In the genomic region with DNA sequence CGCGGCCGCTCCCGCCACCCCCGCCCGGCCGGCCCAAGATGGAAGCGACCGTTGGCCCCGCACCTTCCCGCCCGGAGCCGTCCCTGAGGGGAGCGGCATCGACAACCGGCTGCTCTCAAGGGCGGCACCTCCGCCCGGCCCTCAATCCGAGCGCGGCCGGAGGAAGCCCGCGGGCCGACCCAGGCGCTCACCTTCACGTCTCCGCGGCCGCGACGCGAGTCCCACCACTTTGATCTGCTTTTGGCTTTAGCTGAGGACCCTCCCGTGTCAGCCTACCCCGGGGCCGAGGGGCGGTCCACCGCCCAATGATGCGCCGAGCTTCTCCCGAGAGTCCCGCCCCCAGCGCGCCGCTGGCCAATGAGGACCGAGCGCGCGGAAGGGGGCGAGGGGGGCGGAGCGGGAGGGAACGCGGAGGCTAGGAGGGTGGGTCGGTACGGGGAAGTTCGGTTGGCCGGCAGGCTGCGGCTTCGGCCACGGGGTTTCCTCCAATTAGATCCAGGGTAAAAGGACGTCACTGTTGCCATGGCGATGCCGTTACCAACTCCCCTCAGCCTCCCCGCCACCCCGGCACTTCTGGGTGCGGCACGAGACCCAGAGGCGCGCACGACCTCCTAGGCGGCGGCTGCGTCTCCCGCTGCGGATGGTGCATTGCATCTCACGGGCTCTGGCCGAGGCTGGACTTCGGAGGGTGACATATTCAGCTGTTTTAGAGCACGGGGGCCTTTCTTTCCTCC, we compare ENCODE assay signal across 8 cellular contexts. TPM values are rescaled to one million over a fixed set of nuclear protein-coding genes. Genes with fewer than 3 reads are reported as not detected.
DNase-seq lines count a peak whose midpoint lies in the region; ATAC-seq, FAIRE-seq and TF ChIP-seq lines count a peak whose summit lies in the region.

Gene YWHAQ, minus strand, starts transcription at position 248 of the 734 bp plus-strand sequence. CDS start 545 bp downstream, outside the sequence.

- no peak for TF ChIP-seq CTCF in keratinocyte (optimal IDR thresholded peaks at IDR 0.05 in 1 of 3, IDR thresholded peaks at IDR 0.05 in 1 of 3, conservative IDR thresholded peaks at IDR 0.05 in 1 of 3; ENCODE audit: extremely low read depth in 1 of 3, insufficient read depth in 2 of 3, low read length in 3 of 3)

- H3K27ac ChIP-seq in keratinocyte (ENCODE audit: control insufficient read depth, insufficient read depth, low read length) = peak within 1 kb of the TSS; percentile 96

- peaks cover 44% of the 10 kb centered on the region for H3K79me2 ChIP-seq in keratinocyte (ENCODE audit: control insufficient read depth, insufficient read depth, low read length)

- H3K36me3 ChIP-seq in keratinocyte (ENCODE audit: control insufficient read depth in 2 of 2, extremely low read depth in 1 of 2, insufficient read depth in 2 of 2, low read length in 2 of 2) = peaks cover 9 to 17% of the 10 kb centered on the region in 2 experiments

- peak within 1 kb of the TSS; percentile 89 to 97 (median 96) for H3K4me3 ChIP-seq in keratinocyte (ENCODE audit: control insufficient read depth in 2 of 3, extremely low read depth in 1 of 3, insufficient read depth in 2 of 3, low read depth in 1 of 3, low read length in 3 of 3)

- dilution Hi-C loops in keratinocyte (cut with MboI; ENCODE audit: extremely low pct_ligation_motif_present, low sequenced_read_pairs) = no loop called here

- ATAC-seq in HG03432 (IDR thresholded peaks at IDR 0.05; ENCODE audit: unreplicated experiment) = peak; percentile 94

- peak; percentile 95 for TF ChIP-seq POLR2A in GM19099 (IDR thresholded peaks at IDR 0.05; ENCODE audit: extremely low read depth, insufficient read length, low read depth)

- H3K4me2 ChIP-seq in keratinocyte (ENCODE audit: control insufficient read depth, extremely low read depth, insufficient read depth, low read depth, low read length) = peak within 1 kb of the TSS; percentile 90

- peak within 1 kb of the TSS; percentile 95 for H3K9ac ChIP-seq in keratinocyte (ENCODE audit: control insufficient read depth, extremely low read depth, insufficient read depth, low read length)

- DNase-seq in AG20443 (ENCODE audit: low spot score) = peak; percentile 99
- DNase-seq in NCI-H510A (lab: John Stamatoyannopoulos, UW) = peak; percentile 98
- peak; percentile 94 for DNase-seq in activated CD4-positive, alpha-beta T cell treated with anti-CD3 and anti-CD28 coated beads for 1 hour
- DNase-seq in cerebellum (ENCODE audit: low spot score) = peak; percentile 100
- peak; percentile 87 for DNase-seq in keratinocyte (ENCODE audit: low read depth, low spot score)
- peak; percentile 95 to 96 for DNase-seq in stimulated activated CD4-positive, alpha-beta T cell treated with anti-CD3 and anti-CD28 coated beads, Interleukin-15, amount 100 ng/mL, for 1 hour (ENCODE audit: low read depth in 1 of 2, low spot score in 1 of 2)

- H3K9me3 ChIP-seq in keratinocyte (ENCODE audit: control insufficient read depth, low read depth, low read length) = no peaks in the 10 kb centered on the region

- peak within 1 kb of the TSS; percentile 83 for H2AFZ ChIP-seq in keratinocyte (ENCODE audit: control insufficient read depth, low read length)

- no peaks in the 10 kb centered on the region for H3K9me1 ChIP-seq in keratinocyte (ENCODE audit: control insufficient read depth, extremely low read depth, insufficient read depth, low read length)

- peaks cover 8% of the 10 kb centered on the region for H4K20me1 ChIP-seq in keratinocyte (ENCODE audit: control insufficient read depth, extremely low read depth, insufficient read depth, low read length)

- FAIRE-seq in keratinocyte (lab: Jason Lieb, UNC) = no peak

- no peaks in the 10 kb centered on the region for H3K27me3 ChIP-seq in keratinocyte (ENCODE audit: control insufficient read depth, extremely low read depth, insufficient read depth, low read length)

- peaks cover 32% of the 10 kb centered on the region for H3K4me1 ChIP-seq in keratinocyte (ENCODE audit: control insufficient read depth, extremely low read depth, insufficient read depth, low read length)

RNA-seq across cellular contexts. Expression of gene YWHAQ, which starts in this region (rescaled TPM):
- total RNA-seq in cerebellum = 467 TPM
- polyA plus RNA-seq in keratinocyte = 365 to 593 TPM (median 369 TPM) in 3 replicates
- 246 TPM for polyA plus RNA-seq in keratinocyte (2011; ENCODE audit: low read depth)
- 402 and 692 TPM in 2 replicates for polyA plus RNA-seq in keratinocyte (2011; cell fraction: cytosol; rRNA removed)
- polyA plus RNA-seq in keratinocyte (2011; cell fraction: nucleus; rRNA removed) = 167 and 201 TPM in 2 replicates
- polyA plus RNA-seq in keratinocyte (2012; ENCODE audit: low replicate concordance) = 214 and 344 TPM in 2 replicates
- 148 to 431 TPM (median 274 TPM) in 3 replicates for polyA minus RNA-seq in keratinocyte
- polyA minus RNA-seq in keratinocyte (2011; cell fraction: cytosol; rRNA and poly(A)+ RNA removed) = 428 TPM
- 84.2 and 150 TPM in 2 replicates for polyA minus RNA-seq in keratinocyte (2011; cell fraction: nucleus; rRNA and poly(A)+ RNA removed)

Comparison
In these comparisons a context has a peak if more than half of its experiments do, and no peak if none do; other contexts are left out.
1. Peak in every context shown above with its lines: DNase-seq, ATAC-seq, H3K4me3 ChIP-seq and H3K27ac ChIP-seq.